In genomic region chr20:34579936-34580587, GRCh38 we compare ENCODE assay signal across 2 cellular contexts.
TF ChIP-seq lines count a peak whose summit lies in the region.

No MANE protein-coding gene starts in this region.

TF ChIP-seq in HCT116, 20 proteins besides CTCF, POLR2A, EP300 and RAD21:
- no peak for TF ChIP-seq TCF7L2 (IDR thresholded peaks at IDR 0.05; ENCODE audit: borderline replicate concordance, extremely low read depth, insufficient read depth, insufficient read length)
- no peak for TF ChIP-seq CBX3 (IDR thresholded peaks at IDR 0.05; ENCODE audit: low read depth)
- TF ChIP-seq JUND (IDR thresholded peaks at IDR 0.05) = no peak
- TF ChIP-seq SRF (IDR thresholded peaks at IDR 0.05; ENCODE audit: low read depth) = no peak
- TF ChIP-seq EZH2phosphoT487 (IDR thresholded peaks at IDR 0.05; ENCODE audit: borderline replicate concordance) = no peak
- no peak for TF ChIP-seq MAX (IDR thresholded peaks at IDR 0.05)
- TF ChIP-seq EZH2 (IDR thresholded peaks at IDR 0.05) = no peak
- TF ChIP-seq CEBPB (IDR thresholded peaks at IDR 0.05; ENCODE audit: low read depth) = no peak
- no peak for TF ChIP-seq ELF1 (IDR thresholded peaks at IDR 0.05; ENCODE audit: borderline replicate concordance, low read depth)
- no peak for TF ChIP-seq ZNF274 (IDR thresholded peaks at IDR 0.05; ENCODE audit: low read depth, low read length)
- TF ChIP-seq SP1 (IDR thresholded peaks at IDR 0.05; ENCODE audit: low read depth) = no peak
- TF ChIP-seq ZFX (IDR thresholded peaks at IDR 0.05) = no peak
- TF ChIP-seq FOSL1 (IDR thresholded peaks at IDR 0.05; ENCODE audit: low read depth) = no peak
- no peak for TF ChIP-seq ATF3 (IDR thresholded peaks at IDR 0.05)
- no peak for TF ChIP-seq YY1 (IDR thresholded peaks at IDR 0.05; ENCODE audit: extremely low read depth, insufficient replicate concordance, low read depth, low read length)
- no peak for TF ChIP-seq SIN3A (IDR thresholded peaks at IDR 0.05; ENCODE audit: low read depth)
- TF ChIP-seq REST (IDR thresholded peaks at IDR 0.05; ENCODE audit: low read depth) = no peak

TF ChIP-seq in HepG2, 621 proteins besides CTCF, POLR2A, EP300 and RAD21:
- TF ChIP-seq AKAP8 (CRISPR knock-in tag; IDR thresholded peaks at IDR 0.05) (no peak), ZNF687 (CRISPR knock-in tag; IDR thresholded peaks at IDR 0.05) (peak; percentile 22; the same call in 1 of the 2 replicates), JUND (CRISPR knock-in tag; IDR thresholded peaks at IDR 0.05) (no peak), ZNF597 (CRISPR knock-in tag; IDR thresholded peaks at IDR 0.05) (no peak), ARID5B (CRISPR knock-in tag; IDR thresholded peaks at IDR 0.05) (no peak), PRDM10 (CRISPR knock-in tag; IDR thresholded peaks at IDR 0.05; ENCODE audit: low read depth) (no peak), ZNF639 (CRISPR knock-in tag; conservative IDR thresholded peaks at IDR 0.05) (no peak)
TF ChIP-seq in HepG2: peak in this region for 1.
